9 cellular contexts compared by ENCODE assay signal in genomic region chr12:99619389-99620158, GRCh38. TPM values are rescaled to one million over a fixed set of nuclear protein-coding genes. Genes with fewer than 3 reads are reported as not detected.
DNase-seq lines count a peak whose midpoint lies in the region; TF ChIP-seq lines count a peak whose summit lies in the region.
"Had no signal": no experiment of that assay in that cellular context is flagged by ENCODE, and none has a peak within 500 bp of the region (broad histone marks: within the 10 kb centered on the region; RNA-seq: fewer than 3 reads in every experiment).

No MANE protein-coding gene starts in this region.

- no peaks in the 10 kb centered on the region for H3K79me1 ChIP-seq in H9 (ENCODE audit: insufficient read depth, low read depth, low read length, poor library complexity, severe bottlenecking)

- no peak overlapping the region for H4K8ac ChIP-seq in H9 (replicated peaks; ENCODE audit: insufficient read length, low read depth, low read length)

- 0 out of 7 replicates have a peak overlapping the region, but pooled peaks of 1 of the 3 experiments have one; percentile 8 for H3K27ac Mint-ChIP-seq in H9

- H3K27ac ChIP-seq in 22Rv1 = no peak overlapping the region
- H3K27ac ChIP-seq in H9 (ENCODE audit: insufficient read length, low read depth, low read length) = no peak overlapping the region
- no peak overlapping the region for H3K27ac ChIP-seq in KMS-11
- H3K27ac ChIP-seq in brain microvascular endothelial cell = no peak overlapping the region
- no peak overlapping the region for H3K27ac ChIP-seq in osteoblast (ENCODE audit: low read depth, low read length)
- no peak overlapping the region for H3K27ac ChIP-seq in Peyer's patch

- no peaks in the 10 kb centered on the region for H3K27me3 Mint-ChIP-seq in H9 (ENCODE audit: low read depth)

- in situ Hi-C loops in brain microvascular endothelial cell (cut with HindIII; ENCODE audit: low pct_ligation_motif_present, low sequenced_read_pairs) = no loop called here

- no peak overlapping the region for H3K56ac ChIP-seq in H9 (ENCODE audit: insufficient read length, low read depth, low read length)

- H3K18ac ChIP-seq in H9 (ENCODE audit: insufficient read length, low read depth, low read length) = no peak overlapping the region

- H3K9me3 ChIP-seq in H9 (ENCODE audit: control insufficient read depth, low read depth, low read length) (no peaks in the 10 kb centered on the region), osteoblast (ENCODE audit: low read depth, low read length) (no peaks in the 10 kb centered on the region), Peyer's patch (peaks cover 0 to 3% (median 0%) of the 10 kb centered on the region in 4 donors)

- H4K91ac ChIP-seq in H9 (ENCODE audit: insufficient read length, low read depth, low read length) = no peak overlapping the region

- H2BK120ac ChIP-seq in H9 (ENCODE audit: low read depth, low read length, poor library complexity, severe bottlenecking) = no peak overlapping the region

- TF ChIP-seq CTCF in 22Rv1 (IDR thresholded peaks at IDR 0.05) = peak; percentile 96
- TF ChIP-seq CTCF in H9 (conservative IDR thresholded peaks at IDR 0.05) = peak; percentile 94
- peak; percentile 85 for TF ChIP-seq CTCF in KMS-11 (conservative IDR thresholded peaks at IDR 0.05; ENCODE audit: low read depth, low read length)
- peak; percentile 84 for TF ChIP-seq CTCF in brain microvascular endothelial cell (IDR thresholded peaks at IDR 0.05; ENCODE audit: low read depth, low read length, missing control alignments)
- peak; percentile 41 for TF ChIP-seq CTCF in osteoblast (IDR thresholded peaks at IDR 0.05; ENCODE audit: extremely low read depth, low read depth, low read length)
- peak in 3 of 6 experiments; percentile 3 to 30 (median 26) for TF ChIP-seq CTCF in Peyer's patch (IDR thresholded peaks at IDR 0.05)

- no peak overlapping the region for H4K5ac ChIP-seq in H9 (ENCODE audit: insufficient read length, low read depth, low read length)

- no peak for TF ChIP-seq POLR2A in Peyer's patch (IDR thresholded peaks at IDR 0.05)

- H3K79me2 ChIP-seq in H9 (ENCODE audit: insufficient read depth, low read length) (no peaks in the 10 kb centered on the region), KMS-11 (ENCODE audit: insufficient read depth, low read depth) (no peaks in the 10 kb centered on the region), osteoblast (ENCODE audit: insufficient read depth, low read length) (no peaks in the 10 kb centered on the region)

- no peak overlapping the region for H2AK5ac ChIP-seq in H9 (ENCODE audit: insufficient read length, low read length)

- H4K20me1 ChIP-seq in H9 (ENCODE audit: control insufficient read depth, insufficient read depth, insufficient read length) (no peaks in the 10 kb centered on the region), KMS-11 (ENCODE audit: insufficient read depth) (no peaks in the 10 kb centered on the region), osteoblast (ENCODE audit: insufficient read depth, low read length) (no peaks in the 10 kb centered on the region)

- H2BK5ac ChIP-seq in H9 (ENCODE audit: insufficient read length, low read length) = no peak overlapping the region

- H3K36me3 Mint-ChIP-seq in H9 (ENCODE audit: insufficient read depth in 1 of 3, low read depth in 3 of 3) = no peaks in the 10 kb centered on the region

- H3K23ac ChIP-seq in H9 (ENCODE audit: insufficient read length, low read depth, low read length) = no peak overlapping the region

- no peak overlapping the region for H2BK20ac ChIP-seq in H9 (ENCODE audit: low read depth, low read length, poor library complexity, severe bottlenecking)

- H3K4me3 ChIP-seq in KMS-11 (IDR thresholded peaks at IDR 0.05; ENCODE audit: insufficient read depth, low read depth, low read length) (no peak overlapping the region), brain microvascular endothelial cell (ENCODE audit: low read depth, low read length) (no peak overlapping the region), osteoblast (ENCODE audit: insufficient read depth, low read length) (no peak overlapping the region), Peyer's patch (no peak overlapping the region)

- H3K27me3 ChIP-seq in H9 (ENCODE audit: insufficient read depth, low read length) (no peaks in the 10 kb centered on the region), KMS-11 (ENCODE audit: insufficient read depth, low read depth) (no peaks in the 10 kb centered on the region), brain microvascular endothelial cell (replicated peaks) (no peaks in the 10 kb centered on the region), osteoblast (ENCODE audit: insufficient read depth, low read length) (no peaks in the 10 kb centered on the region), Peyer's patch (no peaks in the 10 kb centered on the region)

- no peak overlapping the region for H3K14ac ChIP-seq in H9 (ENCODE audit: insufficient read depth, low read length)

- H3K4me1 ChIP-seq in H9 (ENCODE audit: insufficient read depth, low read length) (no peaks in the 10 kb centered on the region), KMS-11 (ENCODE audit: low read depth, poor library complexity, severe bottlenecking) (no peaks in the 10 kb centered on the region), osteoblast (ENCODE audit: insufficient read depth, low read length) (no peaks in the 10 kb centered on the region), Peyer's patch (no peaks in the 10 kb centered on the region)

- H3K9ac ChIP-seq in H9 (ENCODE audit: extremely low read depth, insufficient read length, low read length) (no peak overlapping the region), KMS-11 (no peak overlapping the region)

- no peak overlapping the region for H2BK15ac ChIP-seq in H9 (ENCODE audit: low read depth, low read length)

- H3K23me2 ChIP-seq in H9 (ENCODE audit: insufficient read length, low read depth, low read length, poor library complexity, severe bottlenecking) = no peaks in the 10 kb centered on the region

- H3K4me1 Mint-ChIP-seq in H9 = peaks cover 0 to 3% of the 10 kb centered on the region in 2 experiments; a peak in 2 of 4 replicates

- DNase-seq in GM04504 (ENCODE audit: low read depth) (peak; percentile 24), H9 (peak; percentile 77), brain microvascular endothelial cell (peak; percentile 59), osteoblast (ENCODE audit: insufficient read length, low spot score, missing footprints) (peak; percentile 9), Peyer's patch (no peak)
- DNase-seq in effector CD8-positive, alpha-beta T cell (lab: John Stamatoyannopoulos, UW) = no peak

- no peak overlapping the region for H3T11ph ChIP-seq in H9 (ENCODE audit: low read length)

- H3K36me3 ChIP-seq in KMS-11 (ENCODE audit: insufficient read depth) = no peaks in the 10 kb centered on the region
- H3K36me3 ChIP-seq in brain microvascular endothelial cell (replicated peaks) = no peaks in the 10 kb centered on the region
- no peaks in the 10 kb centered on the region for H3K36me3 ChIP-seq in osteoblast (ENCODE audit: insufficient read depth, low read length)
- H3K36me3 ChIP-seq in Peyer's patch = no peaks in the 10 kb centered on the region

- H2AFZ ChIP-seq in H9 (ENCODE audit: low read length) (no peak overlapping the region), KMS-11 (ENCODE audit: low read depth) (no peak overlapping the region), osteoblast (ENCODE audit: low read length) (no peak overlapping the region)

- WGBS in H9 (ENCODE audit: extremely low coverage, insufficient read length, low lambda C conversion rate) = no CpG with 5 or more reads among the region's 7 CpGs

- no peak overlapping the region for H3K4me3 Mint-ChIP-seq in H9

- no peak overlapping the region for H2BK12ac ChIP-seq in H9 (ENCODE audit: insufficient read length, low read depth, low read length)

- H3K4ac ChIP-seq in H9 (ENCODE audit: low read depth, low read length) = no peak overlapping the region

- H3K4me2 ChIP-seq in H9 (ENCODE audit: insufficient read depth, insufficient read length, low read length) (no peak overlapping the region), KMS-11 (no peak overlapping the region), osteoblast (ENCODE audit: insufficient read depth, low read length) (no peak overlapping the region)

- peaks cover 0 to 10% of the 10 kb centered on the region in 2 experiments; a peak in 4 of 5 replicates for H3K9me3 Mint-ChIP-seq in H9

RNA-seq across cellular contexts. Expression of gene GARIN6, which starts 28.0 kb away (rescaled TPM):
- not detected in 2 replicates for total RNA-seq in H9 (2021)
- total RNA-seq in osteoblast = not detected in 2 replicates
- total RNA-seq in Peyer's patch = not detected
- total RNA-seq: glomerular endothelial cell had no signal

Comparison
In these comparisons a context has a peak if more than half of its experiments do, and no peak if none do; other contexts are left out.
1. DNase-seq: peak in GM04504 (single experiment), H9 (single experiment), brain microvascular endothelial cell (single experiment) and osteoblast (single experiment); none in Peyer's patch (0 of 3) and effector CD8-positive, alpha-beta T cell (single experiment).